ENCODE assay signal across 8 cellular contexts in genomic region chr22:23179381-23180294, GRCh38. TPM values are rescaled to one million over a fixed set of nuclear protein-coding genes. Genes with fewer than 3 reads are reported as not detected.
DNase-seq lines count a peak whose midpoint lies in the region; ATAC-seq and TF ChIP-seq lines count a peak whose summit lies in the region.

No MANE protein-coding gene starts in this region.

- H3K4me3 ChIP-seq in AG04449 (ENCODE audit: low read depth, low read length) (peak overlapping the region; percentile 76), HUES64 (ENCODE audit: low read length) (peak overlapping the region; percentile 83), iPS-18c (ENCODE audit: insufficient read depth, low read depth, low read length) (peak overlapping the region; percentile 20; the same call in 1 of the 2 replicates)

- no peak overlapping the region for H3K27ac Mint-ChIP-seq in activated naive CD8-positive, alpha-beta T cell treated with anti-CD3 and anti-CD28 coated beads for 36 hours

- no peak for DNase-seq in AG04449 (ENCODE audit: low read depth, low spot score)
- peak; percentile 31 for DNase-seq in activated naive CD8-positive, alpha-beta T cell treated with anti-CD3 and anti-CD28 coated beads for 36 hours
- peak; percentile 51 for DNase-seq in stimulated activated CD8-positive, alpha-beta memory T cell treated with anti-CD3 and anti-CD28 coated beads, Interleukin-4, amount 100 ng/mL, for 48 hours
- no peak for DNase-seq in DMS79 (lab: John Stamatoyannopoulos, UW)
- DNase-seq in RKO (ENCODE audit: low spot score) = no peak

- 69% methylated on average over 25 of the region's 25 CpGs for WGBS in HUES64

- peaks cover 7% of the 10 kb centered on the region for H3K9me3 Mint-ChIP-seq in activated naive CD8-positive, alpha-beta T cell treated with anti-CD3 and anti-CD28 coated beads for 36 hours

- ATAC-seq in GM18868 (IDR thresholded peaks at IDR 0.05; ENCODE audit: unreplicated experiment) = no peak

- CTCF ChIA-PET in AG04449 (lab: Yijun Ruan, JAX) = interaction anchor here (0.7 to 27.6 kb wide), 15 partner anchors 8 to 206 kb away, joined by 3 to 953 read pairs (median 5); no protein-coding TSS in a partner anchor

- H3K4me3 Mint-ChIP-seq in activated naive CD8-positive, alpha-beta T cell treated with anti-CD3 and anti-CD28 coated beads for 36 hours = peak overlapping the region; percentile 52

- no peak overlapping the region for H3K9ac ChIP-seq in HUES64 (ENCODE audit: low read depth, low read length)

- peaks cover 11% of the 10 kb centered on the region for H3K27me3 ChIP-seq in HUES64 (ENCODE audit: insufficient read depth, low read length)

- H3K4me1 Mint-ChIP-seq in activated naive CD8-positive, alpha-beta T cell treated with anti-CD3 and anti-CD28 coated beads for 36 hours = peaks cover 43% of the 10 kb centered on the region

- H3K27ac ChIP-seq in HUES64 (ENCODE audit: low read depth, low read length) = no peak overlapping the region

- peaks cover 27% of the 10 kb centered on the region for H3K4me1 ChIP-seq in HUES64 (ENCODE audit: insufficient read depth, low read length)

- H3K27me3 Mint-ChIP-seq in activated naive CD8-positive, alpha-beta T cell treated with anti-CD3 and anti-CD28 coated beads for 36 hours = no peaks in the 10 kb centered on the region

- H3K36me3 Mint-ChIP-seq in activated naive CD8-positive, alpha-beta T cell treated with anti-CD3 and anti-CD28 coated beads for 36 hours = peaks cover 16% of the 10 kb centered on the region

- H3K9me3 ChIP-seq in HUES64 (ENCODE audit: insufficient read depth, low read depth, low read length) = peaks cover 17% of the 10 kb centered on the region
- H3K9me3 ChIP-seq in iPS-18c (ENCODE audit: control insufficient read depth, insufficient read depth, low read length) = peaks cover 7% of the 10 kb centered on the region

- POLR2A ChIA-PET in AG04449 (lab: Yijun Ruan, JAX) = interaction anchor here (2.1 kb wide), 1 partner anchor 102 kb away, joined by 6 read pairs; no protein-coding TSS in a partner anchor

- no peak for TF ChIP-seq CTCF in AG04449 (IDR thresholded peaks at IDR 0.05; ENCODE audit: insufficient read depth, low read length, missing control alignments)

- H3K36me3 ChIP-seq in HUES64 (ENCODE audit: insufficient read depth, low read length) = no peaks in the 10 kb centered on the region

RNA-seq across cellular contexts. Expression of gene BCR, which starts 0.7 kb away (rescaled TPM):
- polyA plus RNA-seq in HUES64 (2013, experiment 1 of 2) = 44.2 TPM
- 49.3 TPM for polyA plus RNA-seq in HUES64 (2013, experiment 2 of 2)
- 10 to 100 TPM; 28.3 to 32.0 TPM for total RNA-seq in activated naive CD8-positive, alpha-beta T cell treated with anti-CD3 and anti-CD28 coated beads for 36 hours

RNA-seq across cellular contexts. Expression of gene RAB36, which starts 34.4 kb away (rescaled TPM):
- 1.5 TPM for polyA plus RNA-seq in HUES64 (2013, experiment 1 of 2)
- 2.3 TPM for polyA plus RNA-seq in HUES64 (2013, experiment 2 of 2)
- 1 to 10 TPM in 1 of 2 experiments, under 1 TPM in 1; 0.90 to 1.0 TPM for total RNA-seq in activated naive CD8-positive, alpha-beta T cell treated with anti-CD3 and anti-CD28 coated beads for 36 hours

RNA-seq across cellular contexts. Expression of gene RSPH14, which starts 37.8 kb away (rescaled TPM):
- polyA plus RNA-seq in HUES64 (2013, experiment 1 of 2) = 0.50 TPM
- 0.25 TPM for polyA plus RNA-seq in HUES64 (2013, experiment 2 of 2)
- under 1 TPM in 1 of 2 experiments, not detected in 1; 0.48 TPM for total RNA-seq in activated naive CD8-positive, alpha-beta T cell treated with anti-CD3 and anti-CD28 coated beads for 36 hours

Comparison
In these comparisons a context has a peak if more than half of its experiments do, and no peak if none do; other contexts are left out.
1. DNase-seq: peak in activated naive CD8-positive, alpha-beta T cell treated with anti-CD3 and anti-CD28 coated beads for 36 hours (single experiment) and stimulated activated CD8-positive, alpha-beta memory T cell treated with anti-CD3 and anti-CD28 coated beads, Interleukin-4, amount 100 ng/mL, for 48 hours (single experiment); none in AG04449 (single experiment), DMS79 (single experiment) and RKO (single experiment).
2. H3K4me3 ChIP-seq: peak in every context shown above with its lines; median percentile 83 in HUES64; 76 in AG04449; 20 in iPS-18c.